Comparison of ENCODE assay signal across 10 cellular contexts in the genomic region with DNA sequence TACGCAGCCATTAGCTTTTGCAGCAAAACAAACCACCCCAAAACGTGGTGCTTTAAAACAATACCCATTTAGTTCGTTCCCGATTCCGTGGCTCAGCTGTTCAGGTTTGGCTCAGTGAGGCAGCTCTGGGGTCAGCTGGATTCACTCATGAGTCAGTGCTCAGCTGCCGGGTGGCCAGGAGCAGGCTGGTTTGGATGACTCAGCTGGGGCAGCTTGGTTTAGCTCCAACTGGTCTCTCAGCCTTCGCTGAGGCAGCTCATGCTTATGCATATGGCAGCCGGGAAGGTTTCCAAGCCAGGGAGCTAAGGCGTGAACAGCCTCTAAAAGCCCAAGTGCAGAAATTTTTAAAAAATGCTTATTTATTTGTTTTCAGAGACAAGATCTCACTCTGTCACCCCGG. TPM values are rescaled to one million over a fixed set of nuclear protein-coding genes. Genes with fewer than 3 reads are reported as not detected.
A peak's percentile ranks its signal among the peaks of the same experiment; 100 is the strongest.
DNase-seq lines count a peak whose midpoint lies in the region; ATAC-seq, FAIRE-seq and TF ChIP-seq lines count a peak whose summit lies in the region.
"Had no signal": no experiment of that assay in that cellular context is flagged by ENCODE, and none has a peak within 500 bp of the region (broad histone marks: within the 10 kb centered on the region; RNA-seq: fewer than 3 reads in every experiment).

No MANE protein-coding gene starts in this region.

- no peak overlapping the region for H2AFZ ChIP-seq in astrocyte (ENCODE audit: low read depth, low read length)

- H3K9ac ChIP-seq in astrocyte (ENCODE audit: low read length): no peak overlapping the region

- H3K4me3 Mint-ChIP-seq in astrocyte (ENCODE audit: unreplicated experiment) (no peak overlapping the region), CD14-positive monocyte (no peak overlapping the region)
- no peak overlapping the region for H3K4me3 Mint-ChIP-seq in activated CD8-positive, alpha-beta memory T cell treated with anti-CD3 and anti-CD28 coated beads, Interleukin-2, amount 10 ng/mL, durations not matched to agents 7 days and 5 days
- H3K4me3 Mint-ChIP-seq: activated naive CD4-positive, alpha-beta T cell treated with anti-CD3 and anti-CD28 coated beads, Interleukin-2, amount 10 ng/mL, durations not matched to agents 7 days and 5 days; nephron had no signal

- H3K27ac ChIP-seq in astrocyte (ENCODE audit: low read depth, low read length) (peak overlapping the region; percentile 26), left ventricle myocardium inferior (replicated peaks) (no peak overlapping the region)

- H3K4me1 Mint-ChIP-seq in astrocyte (ENCODE audit: low read depth, unreplicated experiment): peaks cover 16% of the 10 kb centered on the region
- H3K4me1 Mint-ChIP-seq in CD14-positive monocyte: no peaks in the 10 kb centered on the region
- no peaks in the 10 kb centered on the region for H3K4me1 Mint-ChIP-seq in activated CD8-positive, alpha-beta memory T cell treated with anti-CD3 and anti-CD28 coated beads, Interleukin-2, amount 10 ng/mL, durations not matched to agents 7 days and 5 days
- H3K4me1 Mint-ChIP-seq: activated naive CD4-positive, alpha-beta T cell treated with anti-CD3 and anti-CD28 coated beads, Interleukin-2, amount 10 ng/mL, durations not matched to agents 7 days and 5 days had no signal

- peak; percentile 59 for DNase-seq in ELF-1 (ENCODE audit: low read depth, low spot score)
- DNase-seq in astrocyte (ENCODE audit: low read depth): peak; percentile 97
- DNase-seq in left ventricle myocardium inferior: peak; percentile 83
- peak; percentile 77 for DNase-seq in sciatic nerve (ENCODE audit: low spot score)
- DNase-seq in CD14-positive monocyte (ENCODE audit: low spot score): no peak
- no peak for DNase-seq in activated CD8-positive, alpha-beta memory T cell treated with anti-CD3 and anti-CD28 coated beads, Interleukin-2, amount 10 ng/mL, durations not matched to agents 7 days and 5 days
- no peak for DNase-seq in NCI-H526 (lab: John Stamatoyannopoulos, UW)
- no peak for DNase-seq in nucleus accumbens (lab: John Stamatoyannopoulos, UW)
- DNase-seq: activated naive CD4-positive, alpha-beta T cell treated with anti-CD3 and anti-CD28 coated beads, Interleukin-2, amount 10 ng/mL, durations not matched to agents 7 days and 5 days had no signal

- H3K36me3 ChIP-seq in astrocyte (ENCODE audit: insufficient read depth, low read length): no peaks in the 10 kb centered on the region
- no peaks in the 10 kb centered on the region for H3K36me3 ChIP-seq in left ventricle myocardium inferior

- H3K36me3 Mint-ChIP-seq in astrocyte (ENCODE audit: low read depth, unreplicated experiment) (no peaks in the 10 kb centered on the region), CD14-positive monocyte (no peaks in the 10 kb centered on the region)
- H3K36me3 Mint-ChIP-seq in activated CD8-positive, alpha-beta memory T cell treated with anti-CD3 and anti-CD28 coated beads, Interleukin-2, amount 10 ng/mL, durations not matched to agents 7 days and 5 days: no peaks in the 10 kb centered on the region
- H3K36me3 Mint-ChIP-seq: activated naive CD4-positive, alpha-beta T cell treated with anti-CD3 and anti-CD28 coated beads, Interleukin-2, amount 10 ng/mL, durations not matched to agents 7 days and 5 days had no signal

- intact Hi-C loops in left ventricle myocardium inferior (cut with micrococcal nuclease) (no loop called here), sciatic nerve (cut with DNase I) (no loop called here), CD14-positive monocyte (cut with micrococcal nuclease) (no loop called here)

- no peaks in the 10 kb centered on the region for H3K27me3 Mint-ChIP-seq in astrocyte (ENCODE audit: low read depth, unreplicated experiment)
- peaks cover 2 to 7% (median 4%) of the 10 kb centered on the region in 3 donors for H3K27me3 Mint-ChIP-seq in CD14-positive monocyte (ENCODE audit: low read depth in 3 of 3)
- no peaks in the 10 kb centered on the region for H3K27me3 Mint-ChIP-seq in activated CD8-positive, alpha-beta memory T cell treated with anti-CD3 and anti-CD28 coated beads, Interleukin-2, amount 10 ng/mL, durations not matched to agents 7 days and 5 days
- H3K27me3 Mint-ChIP-seq: activated naive CD4-positive, alpha-beta T cell treated with anti-CD3 and anti-CD28 coated beads, Interleukin-2, amount 10 ng/mL, durations not matched to agents 7 days and 5 days had no signal

- ATAC-seq in sciatic nerve: peak; percentile 93
- no peak for ATAC-seq in activated CD8-positive, alpha-beta memory T cell treated with anti-CD3 and anti-CD28 coated beads, Interleukin-2, amount 10 ng/mL, durations not matched to agents 7 days and 5 days

- H3K4me2 ChIP-seq in astrocyte (ENCODE audit: low read length): peak overlapping the region; percentile 80

- H3K27ac Mint-ChIP-seq in astrocyte (ENCODE audit: unreplicated experiment) (peak overlapping the region; percentile 27), CD14-positive monocyte (no peak overlapping the region)
- H3K27ac Mint-ChIP-seq in activated CD8-positive, alpha-beta memory T cell treated with anti-CD3 and anti-CD28 coated beads, Interleukin-2, amount 10 ng/mL, durations not matched to agents 7 days and 5 days: no peak overlapping the region
- H3K27ac Mint-ChIP-seq: activated naive CD4-positive, alpha-beta T cell treated with anti-CD3 and anti-CD28 coated beads, Interleukin-2, amount 10 ng/mL, durations not matched to agents 7 days and 5 days had no signal

- no peak overlapping the region for H3K4me3 ChIP-seq in astrocyte (ENCODE audit: insufficient read depth, low read depth, low read length)
- H3K4me3 ChIP-seq in left ventricle myocardium inferior: no peak overlapping the region

- H3K79me2 ChIP-seq in astrocyte (ENCODE audit: insufficient read depth, low read length): no peaks in the 10 kb centered on the region

- H3K4me1 ChIP-seq in astrocyte (ENCODE audit: insufficient read depth, low read length) (peaks cover 22% of the 10 kb centered on the region), left ventricle myocardium inferior (peaks cover 12% of the 10 kb centered on the region)

- FAIRE-seq in astrocyte (lab: Jason Lieb, UNC): peak; percentile 47

- H3K9me3 Mint-ChIP-seq in astrocyte (ENCODE audit: unreplicated experiment) (peaks cover 12% of the 10 kb centered on the region), CD14-positive monocyte (peaks cover 0 to 4% (median 0%) of the 10 kb centered on the region in 7 donors)
- no peaks in the 10 kb centered on the region for H3K9me3 Mint-ChIP-seq in activated CD8-positive, alpha-beta memory T cell treated with anti-CD3 and anti-CD28 coated beads, Interleukin-2, amount 10 ng/mL, durations not matched to agents 7 days and 5 days (ENCODE audit: low read depth)
- H3K9me3 Mint-ChIP-seq: activated naive CD4-positive, alpha-beta T cell treated with anti-CD3 and anti-CD28 coated beads, Interleukin-2, amount 10 ng/mL, durations not matched to agents 7 days and 5 days had no signal

- H3K27me3 ChIP-seq in astrocyte (ENCODE audit: insufficient read depth, low read length) (no peaks in the 10 kb centered on the region), left ventricle myocardium inferior (ENCODE audit: low read depth) (no peaks in the 10 kb centered on the region)

- no peaks in the 10 kb centered on the region for H3K9me3 ChIP-seq in astrocyte (ENCODE audit: insufficient read depth, low read depth, low read length)
- H3K9me3 ChIP-seq in left ventricle myocardium inferior (replicated peaks): no peaks in the 10 kb centered on the region

- TF ChIP-seq CTCF in astrocyte (IDR thresholded peaks at IDR 0.05; ENCODE audit: insufficient read depth, low read depth, low read length) (no peak), left ventricle myocardium inferior (IDR thresholded peaks at IDR 0.05; ENCODE audit: borderline replicate concordance) (no peak), CD14-positive monocyte (IDR thresholded peaks at IDR 0.05) (no peak)

- no peaks in the 10 kb centered on the region for H4K20me1 ChIP-seq in astrocyte (ENCODE audit: insufficient read depth, low read length)

- CTCF ChIA-PET in activated CD8-positive, alpha-beta memory T cell treated with anti-CD3 and anti-CD28 coated beads, Interleukin-2, amount 10 ng/mL, durations not matched to agents 7 days and 5 days (lab: Charles Lee): no interaction called here

RNA-seq across cellular contexts. Expression of gene CD99, which starts 13.3 kb away (rescaled TPM):
- total RNA-seq in astrocyte: 436 and 448 TPM in 2 replicates
- total RNA-seq in left ventricle myocardium inferior: 306 TPM
- total RNA-seq in sciatic nerve: 317 TPM
- polyA plus RNA-seq in CD14-positive monocyte: 100 to 1,000 TPM; 184 to 217 TPM
- 100 to 1,000 TPM; 259 to 286 TPM for total RNA-seq in activated CD8-positive, alpha-beta memory T cell treated with anti-CD3 and anti-CD28 coated beads, Interleukin-2, amount 10 ng/mL, durations not matched to agents 7 days and 5 days

Comparison
In these comparisons a context has a peak if more than half of its experiments do, and no peak if none do; other contexts are left out.
1. DNase-seq: peak in ELF-1 (single experiment), astrocyte (single experiment), left ventricle myocardium inferior (single experiment) and sciatic nerve (single experiment); none in CD14-positive monocyte (single experiment), activated CD8-positive, alpha-beta memory T cell treated with anti-CD3 and anti-CD28 coated beads, Interleukin-2, amount 10 ng/mL, durations not matched to agents 7 days and 5 days (single experiment), NCI-H526 (0 of 2) and nucleus accumbens (0 of 56).